In genomic region chr2:109173311-109174171, GRCh38 we compare ENCODE assay signal across 10 cellular contexts. TPM values are rescaled to one million over a fixed set of nuclear protein-coding genes. Genes with fewer than 3 reads are reported as not detected.
DNase-seq lines count a peak whose midpoint lies in the region; ATAC-seq lines count a peak whose summit lies in the region.
"Had no signal": no experiment of that assay in that cellular context is flagged by ENCODE, and none has a peak within 500 bp of the region (broad histone marks: within the 10 kb centered on the region; RNA-seq: fewer than 3 reads in every experiment).

No MANE protein-coding gene starts in this region.

- peaks cover under 1% of the 10 kb centered on the region for H3K36me3 Mint-ChIP-seq in activated naive CD8-positive, alpha-beta T cell
- H3K36me3 Mint-ChIP-seq in activated naive CD8-positive, alpha-beta T cell treated with anti-CD3 and anti-CD28 coated beads for 36 hours: peaks cover 8% of the 10 kb centered on the region
- H3K36me3 Mint-ChIP-seq in CD4-positive, alpha-beta memory T cell: peaks cover 0 to 4% of the 10 kb centered on the region in 2 donors

- H3K36me3 ChIP-seq in mesendoderm (ENCODE audit: control insufficient read depth, insufficient read depth, low read length) (no peaks in the 10 kb centered on the region), aorta (ENCODE audit: control insufficient read depth in 1 of 2, insufficient read depth in 2 of 2, low read length in 1 of 2) (no peaks in the 10 kb centered on the region), HAP-1 (replicated peaks) (no peaks in the 10 kb centered on the region)
- H3K36me3 ChIP-seq in CD4-positive, alpha-beta memory T cell (ENCODE audit: insufficient read depth, low read length): no peaks in the 10 kb centered on the region

- intact Hi-C loops in aorta (cut with DNase I): loop anchor here in 1 of 2 donors (2.0 kb wide), 1 partner anchor 265 kb away; no protein-coding TSS in a partner anchor
- intact Hi-C loops in CD4-positive, alpha-beta memory T cell (cut with micrococcal nuclease): no loop called here

- H3K79me2 ChIP-seq in mesendoderm (ENCODE audit: control insufficient read depth, insufficient read depth, low read length): no peaks in the 10 kb centered on the region

- peak overlapping the region; percentile 46 for H2AK5ac ChIP-seq in mesendoderm (ENCODE audit: low read length)

- peak overlapping the region; percentile 33 for H3K4me3 Mint-ChIP-seq in activated naive CD8-positive, alpha-beta T cell
- no peak overlapping the region for H3K4me3 Mint-ChIP-seq in activated naive CD8-positive, alpha-beta T cell treated with anti-CD3 and anti-CD28 coated beads for 36 hours
- no peak overlapping the region for H3K4me3 Mint-ChIP-seq in CD4-positive, alpha-beta memory T cell

- in situ Hi-C loops in HAP-1 (cut with MboI; ENCODE audit: low sequenced_read_pairs): no loop called here

- no peak overlapping the region for H4K8ac ChIP-seq in mesendoderm (ENCODE audit: low read depth, low read length)

- H3K9me3 Mint-ChIP-seq in activated naive CD8-positive, alpha-beta T cell (ENCODE audit: low read depth): no peaks in the 10 kb centered on the region
- peaks cover 7% of the 10 kb centered on the region for H3K9me3 Mint-ChIP-seq in activated naive CD8-positive, alpha-beta T cell treated with anti-CD3 and anti-CD28 coated beads for 36 hours
- H3K9me3 Mint-ChIP-seq in CD4-positive, alpha-beta memory T cell: peaks cover 0 to 12% (median 0%) of the 10 kb centered on the region in 8 donors

- CTCF ChIA-PET in CD4-positive, alpha-beta memory T cell (lab: Charles Lee; ENCODE audit: partially characterized antibody): no interaction called here

- no peak overlapping the region for H3K23ac ChIP-seq in mesendoderm (ENCODE audit: low read length)

- H3K9me3 ChIP-seq in aorta (ENCODE audit: control insufficient read depth, low read length) (no peaks in the 10 kb centered on the region), HAP-1 (no peaks in the 10 kb centered on the region)
- H3K9me3 ChIP-seq in CD4-positive, alpha-beta memory T cell (ENCODE audit: control insufficient read depth in 1 of 2, low read length in 2 of 2): no peaks in the 10 kb centered on the region

- POLR2A ChIA-PET in CD4-positive, alpha-beta memory T cell (lab: Charles Lee; ENCODE audit: partially characterized antibody): no interaction called here

- no peak overlapping the region for H3K18ac ChIP-seq in mesendoderm (ENCODE audit: low read length)

- H3K4me2 ChIP-seq in mesendoderm (ENCODE audit: low read length): no peak overlapping the region

- no CpG with 5 or more reads among the region's 19 CpGs for WGBS in mesendoderm (ENCODE audit: extremely low coverage, insufficient coverage, low lambda C conversion rate)
- 6 to 9% methylated on average over 19 of the region's 19 CpGs for WGBS in aorta, 2 donors

- H3K4me1 ChIP-seq in mesendoderm (ENCODE audit: control insufficient read depth, low read depth, low read length) (peaks cover 2% of the 10 kb centered on the region), aorta (ENCODE audit: control insufficient read depth in 1 of 2, insufficient read depth in 2 of 2, low read length in 2 of 2) (peaks cover 10 to 16% of the 10 kb centered on the region in 2 donors), HAP-1 (no peaks in the 10 kb centered on the region)
- no peaks in the 10 kb centered on the region for H3K4me1 ChIP-seq in CD4-positive, alpha-beta memory T cell (ENCODE audit: insufficient read depth, low read length)
- H3K4me1 ChIP-seq: Caco-2 had no signal

- H3K4me3 ChIP-seq in mesendoderm (ENCODE audit: low read length) (no peak overlapping the region), aorta (ENCODE audit: low read length in 2 of 2) (no peak overlapping the region), HAP-1 (no peak overlapping the region)
- no peak overlapping the region for H3K4me3 ChIP-seq in CD4-positive, alpha-beta memory T cell (ENCODE audit: low read length in 2 of 2)

- H3K27me3 ChIP-seq in mesendoderm (ENCODE audit: insufficient read depth, low read length, poor library complexity): no peaks in the 10 kb centered on the region
- H3K27me3 ChIP-seq in aorta (ENCODE audit: control insufficient read depth in 1 of 2, insufficient read depth in 2 of 2, low read length in 1 of 2): no peaks in the 10 kb centered on the region
- H3K27me3 ChIP-seq in HAP-1 (ENCODE audit: low read depth): peaks cover 5% of the 10 kb centered on the region; the same call in 1 of the 2 replicates
- H3K27me3 ChIP-seq in CD4-positive, alpha-beta memory T cell (ENCODE audit: insufficient read depth, low read length): no peaks in the 10 kb centered on the region

- H3K27ac Mint-ChIP-seq in activated naive CD8-positive, alpha-beta T cell: peak overlapping the region; percentile 61
- no peak overlapping the region for H3K27ac Mint-ChIP-seq in activated naive CD8-positive, alpha-beta T cell treated with anti-CD3 and anti-CD28 coated beads for 36 hours
- no peak overlapping the region for H3K27ac Mint-ChIP-seq in CD4-positive, alpha-beta memory T cell

- ATAC-seq in aorta (ENCODE audit: low FRiP score) (peak; percentile 86), GM18519 (IDR thresholded peaks at IDR 0.05; ENCODE audit: low FRiP score, unreplicated experiment) (no peak)
- ATAC-seq: Panc1 had no signal

- H3K9ac ChIP-seq in mesendoderm (ENCODE audit: low read length): no peak overlapping the region

- peak overlapping the region; percentile 37 for H2BK5ac ChIP-seq in mesendoderm (ENCODE audit: low read length)

- no peak overlapping the region for H4K5ac ChIP-seq in mesendoderm (ENCODE audit: low read length)

- H3K4ac ChIP-seq in mesendoderm (ENCODE audit: low read depth, low read length): no peak overlapping the region

- no peak overlapping the region for H2BK15ac ChIP-seq in mesendoderm (replicated peaks; ENCODE audit: low read depth)

- H2BK120ac ChIP-seq in mesendoderm (ENCODE audit: low read depth, low read length): no peak overlapping the region

- H3K56ac ChIP-seq in mesendoderm (ENCODE audit: low read length): peak overlapping the region; percentile 18

- H3K27ac ChIP-seq in cingulate gyrus (ENCODE audit: low read depth, low read length): peak overlapping the region; percentile 73
- H3K27ac ChIP-seq in mesendoderm (ENCODE audit: low read depth, low read length): no peak overlapping the region
- H3K27ac ChIP-seq in aorta (ENCODE audit: low read depth in 1 of 2, low read length in 2 of 2): peak overlapping the region; percentile 97 to 99
- no peak overlapping the region for H3K27ac ChIP-seq in CD4-positive, alpha-beta memory T cell (ENCODE audit: low read depth, low read length)

- H3K79me1 ChIP-seq in mesendoderm (ENCODE audit: low read length): no peaks in the 10 kb centered on the region

- no peaks in the 10 kb centered on the region for H3K27me3 Mint-ChIP-seq in activated naive CD8-positive, alpha-beta T cell
- H3K27me3 Mint-ChIP-seq in activated naive CD8-positive, alpha-beta T cell treated with anti-CD3 and anti-CD28 coated beads for 36 hours: no peaks in the 10 kb centered on the region
- H3K27me3 Mint-ChIP-seq in CD4-positive, alpha-beta memory T cell: peaks cover 7 to 31% of the 10 kb centered on the region in 2 donors

- no peak for DNase-seq in activated naive CD8-positive, alpha-beta T cell treated with anti-CD3 and anti-CD28 coated beads for 36 hours
- DNase-seq in mesendoderm (peak; percentile 74), aorta (peak; percentile 90 to 93), HAP-1 (ENCODE audit: low spot score in 2 of 2) (no peak)
- DNase-seq in CD4-positive, alpha-beta memory T cell: no peak
- DNase-seq: Caco-2 had no signal

- H3K4me1 Mint-ChIP-seq in activated naive CD8-positive, alpha-beta T cell (ENCODE audit: low read depth): peaks cover 46% of the 10 kb centered on the region
- peaks cover 33% of the 10 kb centered on the region for H3K4me1 Mint-ChIP-seq in activated naive CD8-positive, alpha-beta T cell treated with anti-CD3 and anti-CD28 coated beads for 36 hours
- peaks cover 0 to 14% (median 6%) of the 10 kb centered on the region in 4 donors for H3K4me1 Mint-ChIP-seq in CD4-positive, alpha-beta memory T cell

RNA-seq across cellular contexts. Expression of gene SH3RF3, which starts 44.5 kb away (rescaled TPM):
- 1 to 10 TPM; 2.2 to 2.5 TPM for total RNA-seq in activated naive CD8-positive, alpha-beta T cell treated with anti-CD3 and anti-CD28 coated beads for 36 hours
- 1.1 TPM for polyA plus RNA-seq in mesendoderm (2013, experiment 1 of 2)
- polyA plus RNA-seq in mesendoderm (2013, experiment 2 of 2): 1.1 TPM
- total RNA-seq in aorta: 10 to 100 TPM; 22.8 to 24.4 TPM
- polyA plus RNA-seq in aorta: 10 to 100 TPM in 1 of 2 donors, 1 to 10 TPM in 1; 3.1 to 13.1 TPM
- 1 to 10 TPM; 2.1 to 2.2 TPM for total RNA-seq in CD4-positive, alpha-beta memory T cell
- under 1 TPM in 1 of 2 donors, not detected in 1; 0.26 TPM for polyA plus RNA-seq in CD4-positive, alpha-beta memory T cell

Comparison
In these comparisons a context has a peak if more than half of its experiments do, and no peak if none do; other contexts are left out.
1. DNase-seq: peak in mesendoderm (single experiment) and aorta (2 of 2); none in activated naive CD8-positive, alpha-beta T cell treated with anti-CD3 and anti-CD28 coated beads for 36 hours (single experiment), HAP-1 (0 of 2) and CD4-positive, alpha-beta memory T cell (0 of 5).
2. H3K27ac ChIP-seq: peak in cingulate gyrus (single experiment) and aorta (2 of 2); none in mesendoderm (single experiment) and CD4-positive, alpha-beta memory T cell (single experiment).
3. RNA of gene SH3RF3, which starts 44.5 kb away (total RNA-seq): 22.8 to 24.4 TPM in aorta; 2.2 to 2.5 TPM in activated naive CD8-positive, alpha-beta T cell treated with anti-CD3 and anti-CD28 coated beads for 36 hours and 2.1 to 2.2 TPM in CD4-positive, alpha-beta memory T cell; every median in the first group is over 4 times any median in the second.